In genomic region chr20:2379511-2380229, GRCh38 we compare ENCODE assay signal across 12 cellular contexts. TPM values are rescaled to one million over a fixed set of nuclear protein-coding genes. Genes with fewer than 3 reads are reported as not detected.
A peak's percentile ranks its signal among the peaks of the same experiment; 100 is the strongest.
DNase-seq lines count a peak whose midpoint lies in the region; ATAC-seq and FAIRE-seq lines count a peak whose summit lies in the region.
"Had no signal": no experiment of that assay in that cellular context is flagged by ENCODE, and none has a peak within 500 bp of the region (broad histone marks: within the 10 kb centered on the region; RNA-seq: fewer than 3 reads in every experiment).

No MANE protein-coding gene starts in this region.

- no peak overlapping the region for H3K4me2 ChIP-seq in neuronal stem cell (ENCODE audit: insufficient read depth, low read length, poor library complexity, severe bottlenecking)

- peaks cover 3% of the 10 kb centered on the region for H3K27me3 Mint-ChIP-seq in activated naive CD4-positive, alpha-beta T cell treated with anti-CD3 and anti-CD28 coated beads, Interleukin-2, amount 50 U/mL, for 24 hours

- peak overlapping the region; percentile 36 for H3K4me3 Mint-ChIP-seq in activated naive CD4-positive, alpha-beta T cell treated with anti-CD3 and anti-CD28 coated beads, Interleukin-2, amount 50 U/mL, for 24 hours
- H3K4me3 Mint-ChIP-seq: natural killer cell treated with Interleukin-12 subunit alpha and Interleukin-12 subunit beta and Interleukin-15 and Interleukin-18, amount 100 ng/mL, for 72 hours had no signal

- H3K27ac ChIP-seq in neuronal stem cell (replicated peaks; ENCODE audit: low read length): no peak overlapping the region
- H3K27ac ChIP-seq: skin epidermis had no signal

- no peak overlapping the region for H2BK15ac ChIP-seq in neuronal stem cell (ENCODE audit: low read length)

- no peaks in the 10 kb centered on the region for H3K9me3 ChIP-seq in neuronal stem cell (replicated peaks in 1 of 2; ENCODE audit: control insufficient read depth in 2 of 2, insufficient read depth in 1 of 2, low read depth in 1 of 2, low read length in 2 of 2)

- H3K9me3 Mint-ChIP-seq in activated naive CD4-positive, alpha-beta T cell treated with anti-CD3 and anti-CD28 coated beads, Interleukin-2, amount 50 U/mL, for 24 hours: no peaks in the 10 kb centered on the region
- H3K9me3 Mint-ChIP-seq: natural killer cell treated with Interleukin-12 subunit alpha and Interleukin-12 subunit beta and Interleukin-15 and Interleukin-18, amount 100 ng/mL, for 72 hours had no signal

- H3K36me3 ChIP-seq in neuronal stem cell (replicated peaks in 1 of 2; ENCODE audit: control insufficient read depth in 2 of 2, insufficient read depth in 2 of 2, low read length in 2 of 2): no peaks in the 10 kb centered on the region

- H4K8ac ChIP-seq in neuronal stem cell (ENCODE audit: low read depth, low read length): no peak overlapping the region

- H3K4me1 Mint-ChIP-seq in activated naive CD4-positive, alpha-beta T cell treated with anti-CD3 and anti-CD28 coated beads, Interleukin-2, amount 50 U/mL, for 24 hours: peaks cover 26% of the 10 kb centered on the region

- peak; percentile 7 for DNase-seq in activated naive CD4-positive, alpha-beta T cell treated with Interleukin-2 at 50 U/mL for 16 hours
- no peak for DNase-seq in activated naive CD4-positive, alpha-beta T cell (lab: John Stamatoyannopoulos, UW)
- DNase-seq in NOMO-1 treated with DMSO at 0.1 percent for 48 hours (lab: John Stamatoyannopoulos, UW; ENCODE audit: unreplicated experiment) (peak; percentile 76), HUDEP-2 (lab: John Stamatoyannopoulos, UW; ENCODE audit: unreplicated experiment in 76 of 76) (no peak), RCC 7860 (ENCODE audit: low spot score) (no peak), neuronal stem cell (ENCODE audit: low spot score) (no peak)
- DNase-seq in stimulated activated naive CD8-positive, alpha-beta T cell treated with anti-CD3 and anti-CD28 coated beads, Interleukin-15, Interleukin-2, amounts not matched to agents 100 U/mL and 50 U/mL, for 24 hours: no peak
- DNase-seq: NCI-H2029 had no signal

- peaks cover 0 to 3% (median 0%) of the 10 kb centered on the region in 3 experiments for H3K27me3 ChIP-seq in neuronal stem cell (ENCODE audit: control insufficient read depth in 3 of 3, insufficient read depth in 3 of 3, low read depth in 1 of 3, low read length in 3 of 3)

- H3K18ac ChIP-seq in neuronal stem cell (ENCODE audit: low read length): no peak overlapping the region

- H3K23ac ChIP-seq in neuronal stem cell (ENCODE audit: low read depth, low read length, poor library complexity): no peak overlapping the region

- peak; percentile 71 for ATAC-seq in stimulated activated naive CD8-positive, alpha-beta T cell treated with anti-CD3 and anti-CD28 coated beads, Interleukin-15, Interleukin-2, amounts not matched to agents 100 U/mL and 50 U/mL, for 24 hours

- no peak overlapping the region for H2AFZ ChIP-seq in neuronal stem cell (ENCODE audit: low read length)

- H3K9ac ChIP-seq in neuronal stem cell (ENCODE audit: low read depth, low read length, poor library complexity): no peak overlapping the region

- H2BK12ac ChIP-seq in neuronal stem cell (ENCODE audit: low read length): no peak overlapping the region

- H2AK5ac ChIP-seq in neuronal stem cell (ENCODE audit: low read depth, low read length): no peak overlapping the region

- FAIRE-seq in RCC 7860 (lab: Jason Lieb, UNC): no peak

- H2BK5ac ChIP-seq in neuronal stem cell (ENCODE audit: low read length): no peak overlapping the region

- H3K4me1 ChIP-seq in neuronal stem cell (ENCODE audit: control insufficient read depth in 2 of 2, insufficient read depth in 1 of 2, low read depth in 1 of 2, low read length in 2 of 2): peaks cover 0 to 8% of the 10 kb centered on the region in 2 donors

- H3K27ac Mint-ChIP-seq in activated naive CD4-positive, alpha-beta T cell treated with anti-CD3 and anti-CD28 coated beads, Interleukin-2, amount 50 U/mL, for 24 hours: no peak overlapping the region
- H3K27ac Mint-ChIP-seq: natural killer cell treated with Interleukin-12 subunit alpha and Interleukin-12 subunit beta and Interleukin-15 and Interleukin-18, amount 100 ng/mL, for 72 hours had no signal

- H3K79me1 ChIP-seq in neuronal stem cell (ENCODE audit: low read depth, low read length): no peaks in the 10 kb centered on the region

- no peak overlapping the region for H4K91ac ChIP-seq in neuronal stem cell (ENCODE audit: low read depth, low read length, poor library complexity)

- WGBS in neuronal stem cell (ENCODE audit: extremely low coverage in 2 of 2, insufficient read length in 2 of 2, insufficient replicate concordance in 1 of 2), 2 donors: no CpG with 5 or more reads among the region's 9 CpGs

- no peak overlapping the region for H3K4me3 ChIP-seq in neuronal stem cell (ENCODE audit: low read length in 2 of 2)
- H3K4me3 ChIP-seq: skin epidermis had no signal

- no peak overlapping the region for H3K4ac ChIP-seq in neuronal stem cell (ENCODE audit: low read length)

- H3K14ac ChIP-seq in neuronal stem cell (ENCODE audit: low read length): no peak overlapping the region

- no peak overlapping the region for H2BK120ac ChIP-seq in neuronal stem cell (ENCODE audit: low read depth, low read length)

- no peaks in the 10 kb centered on the region for H3K36me3 Mint-ChIP-seq in activated naive CD4-positive, alpha-beta T cell treated with anti-CD3 and anti-CD28 coated beads, Interleukin-2, amount 50 U/mL, for 24 hours
- H3K36me3 Mint-ChIP-seq: natural killer cell treated with Interleukin-12 subunit alpha and Interleukin-12 subunit beta and Interleukin-15 and Interleukin-18, amount 100 ng/mL, for 72 hours had no signal

RNA-seq across cellular contexts. Expression of gene TGM6, which starts 1.0 kb away (rescaled TPM):
- polyA plus RNA-seq in neuronal stem cell (2013, experiment 1 of 2): not detected
- not detected for polyA plus RNA-seq in neuronal stem cell (2013, experiment 2 of 2)
- polyA plus RNA-seq: BJ had no signal

Comparison
In these comparisons a context has a peak if more than half of its experiments do, and no peak if none do; other contexts are left out.
1. DNase-seq: peak in activated naive CD4-positive, alpha-beta T cell treated with Interleukin-2 at 50 U/mL for 16 hours (single experiment) and NOMO-1 treated with DMSO at 0.1 percent for 48 hours (single experiment); none in activated naive CD4-positive, alpha-beta T cell (0 of 4), stimulated activated naive CD8-positive, alpha-beta T cell treated with anti-CD3 and anti-CD28 coated beads, Interleukin-15, Interleukin-2, amounts not matched to agents 100 U/mL and 50 U/mL, for 24 hours (single experiment), HUDEP-2 (0 of 76), RCC 7860 (single experiment) and neuronal stem cell (single experiment).